In the genomic region with DNA sequence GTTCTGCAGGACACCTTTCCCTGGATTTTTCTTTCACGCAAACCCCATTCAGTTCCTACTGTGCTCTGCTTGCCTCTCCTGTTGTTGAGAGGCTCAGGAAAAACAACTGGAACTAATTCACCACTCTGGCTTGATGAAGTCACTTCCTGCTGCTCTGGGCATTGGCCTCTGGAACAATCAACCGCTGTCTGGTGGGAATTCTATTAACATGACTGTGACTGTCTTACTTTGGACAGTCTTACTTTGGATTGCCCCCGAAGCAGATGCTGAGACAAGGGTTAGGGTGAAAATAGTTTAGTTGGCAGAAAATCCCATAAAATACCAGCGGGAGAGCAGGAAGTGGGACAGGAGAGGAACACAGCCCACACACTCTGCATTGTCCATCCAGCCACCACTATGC, we compare ENCODE assay signal across 12 cellular contexts.
DNase-seq lines count a peak whose midpoint lies in the region; TF ChIP-seq lines count a peak whose summit lies in the region.
"Had no signal": no experiment of that assay in that cellular context is flagged by ENCODE, and none has a peak within 500 bp of the region (broad histone marks: within the 10 kb centered on the region; RNA-seq: fewer than 3 reads in every experiment).

No MANE protein-coding gene starts in this region.

- in situ Hi-C loops in GM13976 (cut with MboI; ENCODE audit: low sequenced_read_pairs, unreplicated experiment) = no loop called here

- H3K4me3 ChIP-seq in AG09309 (ENCODE audit: control insufficient read depth, low read depth, low read length) (no peak overlapping the region), endodermal cell (ENCODE audit: low read length) (no peak overlapping the region)

- no peaks in the 10 kb centered on the region for H3K36me3 ChIP-seq in endodermal cell (ENCODE audit: control insufficient read depth, insufficient read depth, low read length)

- H3K9me3 ChIP-seq in endodermal cell (ENCODE audit: control insufficient read depth, low read length) = no peaks in the 10 kb centered on the region

- H3K9ac ChIP-seq in endodermal cell (ENCODE audit: extremely low read depth, low read length, poor library complexity, severe bottlenecking) = no peak overlapping the region

- DNase-seq in AG09309 (ENCODE audit: low read depth) (peak; percentile 67), LHCN-M2 (ENCODE audit: low read depth) (peak; percentile 77), endodermal cell (no peak), midbrain (lab: John Stamatoyannopoulos, UW) (peak; percentile 51), DMS79 treated with DMSO at 0.1 percent for 48 hours (lab: John Stamatoyannopoulos, UW) (no peak), GM13976 (ENCODE audit: low spot score) (no peak), DMS114 treated with DMSO at 0.1 percent for 48 hours (lab: John Stamatoyannopoulos, UW; ENCODE audit: unreplicated experiment) (no peak), NCI-H2171 treated with DMSO at 0.1 percent for 48 hours (lab: John Stamatoyannopoulos, UW) (no peak)
- DNase-seq: activated CD8-positive, alpha-beta memory T cell treated with anti-CD3 and anti-CD28 coated beads, Interleukin-2, amount 50 U/mL, for 4 hours; naive B cell; small intestine; trophoblast cell had no signal

- H3K27ac Mint-ChIP-seq in endodermal cell = no peak overlapping the region
- H3K27ac Mint-ChIP-seq: naive B cell had no signal

- peaks cover 12% of the 10 kb centered on the region for H3K4me1 Mint-ChIP-seq in endodermal cell
- H3K4me1 Mint-ChIP-seq: naive B cell had no signal

- WGBS in endodermal cell (ENCODE audit: insufficient coverage in 1 of 2, insufficient read length in 1 of 2), 2 experiments = 87 to 88% methylated on average over 4 of the region's 4 CpGs

- peak overlapping the region; percentile 26 for H3K27ac ChIP-seq in endodermal cell (ENCODE audit: low read depth, low read length)

- no peak for TF ChIP-seq CTCF in AG09309 (IDR thresholded peaks at IDR 0.05; ENCODE audit: control insufficient read depth, insufficient read depth, low read depth, low read length, missing control alignments)
- no peak for TF ChIP-seq CTCF in endodermal cell (conservative IDR thresholded peaks at IDR 0.05)
- no peak for TF ChIP-seq CTCF in GM13976 (IDR thresholded peaks at IDR 0.05; ENCODE audit: borderline replicate concordance, control extremely low read depth, extremely low read depth, insufficient read depth, missing control alignments)

- no peaks in the 10 kb centered on the region for H3K9me3 Mint-ChIP-seq in endodermal cell

- H3K4me3 Mint-ChIP-seq in endodermal cell = no peak overlapping the region

- H3K27me3 ChIP-seq in endodermal cell (ENCODE audit: control insufficient read depth, insufficient read depth, low read length, poor library complexity, severe bottlenecking) = no peaks in the 10 kb centered on the region

- no peaks in the 10 kb centered on the region for H3K36me3 Mint-ChIP-seq in endodermal cell (ENCODE audit: low read depth)
- H3K36me3 Mint-ChIP-seq: naive B cell had no signal

- peaks cover 3% of the 10 kb centered on the region for H3K27me3 Mint-ChIP-seq in endodermal cell (ENCODE audit: insufficient read depth)

- H3K4me1 ChIP-seq in endodermal cell (ENCODE audit: control insufficient read depth, insufficient read depth, low read length) = no peaks in the 10 kb centered on the region

Comparison
In these comparisons a context has a peak if more than half of its experiments do, and no peak if none do; other contexts are left out.
1. DNase-seq: peak in AG09309 (single experiment), LHCN-M2 (single experiment) and midbrain (single experiment); none in endodermal cell (single experiment), DMS79 treated with DMSO at 0.1 percent for 48 hours (single experiment), GM13976 (single experiment), DMS114 treated with DMSO at 0.1 percent for 48 hours (single experiment) and NCI-H2171 treated with DMSO at 0.1 percent for 48 hours (single experiment).